Comparison of ENCODE assay signal across 8 cellular contexts in genomic region chr2:161414385-161415040, GRCh38. TPM values are rescaled to one million over a fixed set of nuclear protein-coding genes. Genes with fewer than 3 reads are reported as not detected.
DNase-seq lines count a peak whose midpoint lies in the region; ATAC-seq and TF ChIP-seq lines count a peak whose summit lies in the region.

No MANE protein-coding gene starts in this region.

- peak overlapping the region; percentile 64 for H3K4me3 Mint-ChIP-seq in chondrocyte (ENCODE audit: unreplicated experiment)

- no peak overlapping the region for H3K9ac ChIP-seq in liver (ENCODE audit: low read depth in 1 of 2, low read length in 2 of 2)

- H3K36me3 ChIP-seq in liver (ENCODE audit: control insufficient read depth in 4 of 4, insufficient read depth in 3 of 4, low read depth in 1 of 4, low read length in 3 of 4) (peaks cover 0 to 3% (median 1%) of the 10 kb centered on the region in 4 donors), thoracic aorta (no peaks in the 10 kb centered on the region)

- H3K4me1 Mint-ChIP-seq in chondrocyte (ENCODE audit: low read depth) = peaks cover 45% of the 10 kb centered on the region

- H3K27me3 ChIP-seq in liver (ENCODE audit: control insufficient read depth in 4 of 4, insufficient read depth in 4 of 4, low read length in 3 of 4) = peaks cover 0 to 17% (median 7%) of the 10 kb centered on the region in 4 donors
- peaks cover 30% of the 10 kb centered on the region for H3K27me3 ChIP-seq in thoracic aorta (replicated peaks; ENCODE audit: insufficient read depth)

- H3K27ac ChIP-seq in liver (ENCODE audit: low read depth in 1 of 2, low read length in 2 of 2) (no peak overlapping the region), thoracic aorta (no peak overlapping the region)

- H3K9me3 Mint-ChIP-seq in chondrocyte (ENCODE audit: low read depth) = no peaks in the 10 kb centered on the region

- TF ChIP-seq CTCF in chondrocyte (IDR thresholded peaks at IDR 0.05) (peak; percentile 52), liver (IDR thresholded peaks at IDR 0.05; ENCODE audit: low read depth, low read length, missing input control) (no peak), thoracic aorta (IDR thresholded peaks at IDR 0.05) (no peak)

- H3K4me1 ChIP-seq in liver (ENCODE audit: control insufficient read depth in 4 of 4, insufficient read depth in 4 of 4, low read length in 3 of 4) (peaks cover 21 to 45% (median 29%) of the 10 kb centered on the region in 4 donors), thoracic aorta (ENCODE audit: control insufficient read depth in 1 of 2, low read depth in 2 of 2) (peaks cover 0 to 44% of the 10 kb centered on the region in 2 donors)

- WGBS in liver = 3% methylated on average over 62 of the region's 62 CpGs

- H3K36me3 Mint-ChIP-seq in chondrocyte (ENCODE audit: low read depth) = peaks cover 10% of the 10 kb centered on the region

- no peaks in the 10 kb centered on the region for H3K9me3 ChIP-seq in liver (ENCODE audit: control insufficient read depth in 4 of 4, low read length in 3 of 4)
- H3K9me3 ChIP-seq in thoracic aorta = no peaks in the 10 kb centered on the region

- no peak for TF ChIP-seq RAD21 in liver (IDR thresholded peaks at IDR 0.05)

- no peak overlapping the region for H3K27ac Mint-ChIP-seq in chondrocyte (ENCODE audit: unreplicated experiment)

- peaks cover 49% of the 10 kb centered on the region for H3K27me3 Mint-ChIP-seq in chondrocyte (ENCODE audit: low read depth)

- ATAC-seq in HG02678 (IDR thresholded peaks at IDR 0.05; ENCODE audit: unreplicated experiment) (peak; percentile 41), thoracic aorta (ENCODE audit: insufficient number of reproducible peaks, low FRiP score, low read depth) (peak; percentile 15)

- DNase-seq in stimulated activated CD4-positive, alpha-beta T cell treated with anti-CD3 and anti-CD28 coated beads, Interleukin-4, amount 100 ng/mL, for 1 hour = peak; percentile 4
- no peak for DNase-seq in stimulated activated CD4-positive, alpha-beta T cell treated with anti-CD3 and anti-CD28 coated beads, Interleukin-4, amount 100 ng/mL, for 24 hours
- DNase-seq in OCI-M1 (lab: John Stamatoyannopoulos, UW) (peak; percentile 70), chondrocyte (ENCODE audit: low spot score) (no peak), thoracic aorta (ENCODE audit: low spot score) (no peak), dedifferentiated amniotic fluid mesenchymal stem cell (ENCODE audit: extremely low spot score) (no peak)

- H3K4me3 ChIP-seq in liver (ENCODE audit: low read depth in 1 of 3, low read length in 3 of 3) (peak overlapping the region in 2 of 3 donors; percentile 16 to 52), thoracic aorta (peak overlapping the region; percentile 71)

TF ChIP-seq in liver, 16 proteins besides CTCF, POLR2A, EP300 and RAD21:
- no peak for TF ChIP-seq ATF3 (IDR thresholded peaks at IDR 0.05)
- TF ChIP-seq JUND (IDR thresholded peaks at IDR 0.05) = no peak
- TF ChIP-seq FOXA1 (IDR thresholded peaks at IDR 0.05) = no peak
- TF ChIP-seq SP1 (IDR thresholded peaks at IDR 0.05) = no peak
- TF ChIP-seq FOXA2 (IDR thresholded peaks at IDR 0.05) = no peak
- TF ChIP-seq TAF1 (conservative IDR thresholded peaks at IDR 0.05) = no peak

RNA-seq across cellular contexts. Expression of gene TBR1, which starts 1.6 kb away (rescaled TPM):
- total RNA-seq in chondrocyte = not detected in 3 replicates
- total RNA-seq in liver = under 1 TPM in 1 of 2 donors, not detected in 1; under 0.01 TPM
- not detected for polyA plus RNA-seq in liver
- not detected for total RNA-seq in thoracic aorta

Comparison
In these comparisons a context has a peak if more than half of its experiments do, and no peak if none do; other contexts are left out.
1. DNase-seq: peak in stimulated activated CD4-positive, alpha-beta T cell treated with anti-CD3 and anti-CD28 coated beads, Interleukin-4, amount 100 ng/mL, for 1 hour (single experiment) and OCI-M1 (single experiment); none in stimulated activated CD4-positive, alpha-beta T cell treated with anti-CD3 and anti-CD28 coated beads, Interleukin-4, amount 100 ng/mL, for 24 hours (single experiment), chondrocyte (single experiment), thoracic aorta (single experiment) and dedifferentiated amniotic fluid mesenchymal stem cell (single experiment).